11 cellular contexts compared by ENCODE assay signal in genomic region chr3:149466192-149466591, GRCh38. TPM values are rescaled to one million over a fixed set of nuclear protein-coding genes. Genes with fewer than 3 reads are reported as not detected.
DNase-seq lines count a peak whose midpoint lies in the region; ATAC-seq and TF ChIP-seq lines count a peak whose summit lies in the region.
"Had no signal": no experiment of that assay in that cellular context is flagged by ENCODE, and none has a peak within 500 bp of the region (broad histone marks: within the 10 kb centered on the region; RNA-seq: fewer than 3 reads in every experiment).

No MANE protein-coding gene starts in this region.

- in situ Hi-C loops in Panc1 (cut with HindIII; ENCODE audit: low pct_unique_long_range_greater_than_20kb, low sequenced_read_pairs) = no loop called here

- DNase-seq in AG09309 (ENCODE audit: low read depth) = peak; percentile 64
- DNase-seq in Panc1 (ENCODE audit: low read depth, low spot score) = no peak
- peak; percentile 88 for DNase-seq in fibroblast of mammary gland (ENCODE audit: low read depth)
- DNase-seq in myocyte (ENCODE audit: low read depth) = peak; percentile 91
- DNase-seq in NCI-H2227 treated with DMSO at 0.1 percent for 48 hours (lab: John Stamatoyannopoulos, UW) = no peak
- DNase-seq in activated naive CD4-positive, alpha-beta T cell treated with Interleukin-2 at 50 U/mL for 16 hours = no peak
- DNase-seq: occipital lobe had no signal

- H3K4me3 ChIP-seq in AG09309 (ENCODE audit: control insufficient read depth, low read depth, low read length) (no peak overlapping the region), Panc1 (ENCODE audit: low read depth in 2 of 2, low read length in 2 of 2) (no peak overlapping the region), fibroblast of mammary gland (ENCODE audit: control insufficient read depth, low read depth, low read length) (no peak overlapping the region)

- POLR2A ChIA-PET in Panc1 (lab: Charles Lee) = no interaction called here

- no peaks in the 10 kb centered on the region for H3K9me3 ChIP-seq in Panc1 (ENCODE audit: control insufficient read depth, insufficient read depth, low read depth, low read length)

- no peaks in the 10 kb centered on the region for H3K27me3 ChIP-seq in Panc1 (ENCODE audit: control insufficient read depth, insufficient read depth, low read length)

- H3K36me3 ChIP-seq in Panc1 (ENCODE audit: control insufficient read depth, insufficient read depth, low read length) = no peaks in the 10 kb centered on the region

- intact Hi-C loops in Panc1 (cut with micrococcal nuclease; ENCODE audit: unreplicated experiment) = no loop called here

- H3K4me1 ChIP-seq in Panc1 (ENCODE audit: control insufficient read depth, insufficient read depth, low read length) = peaks cover 7% of the 10 kb centered on the region; the same call in 1 of the 2 replicates

- no TSS peak for BruUV-seq in Panc1 (replicated peaks; lab: Mats Ljungman, UMichigan)

- peak; percentile 57; the same call in 1 of the 2 replicates for ATAC-seq in Panc1
- no peak for ATAC-seq in GM19023 (IDR thresholded peaks at IDR 0.05; ENCODE audit: unreplicated experiment)
- ATAC-seq in HG03045 (IDR thresholded peaks at IDR 0.05; ENCODE audit: unreplicated experiment) = no peak

- H3K27ac ChIP-seq in Panc1 (ENCODE audit: low read length) = no peak overlapping the region
- H3K27ac ChIP-seq: C4-2B had no signal

- TF ChIP-seq CTCF in AG09309 (IDR thresholded peaks at IDR 0.05; ENCODE audit: control insufficient read depth, insufficient read depth, low read depth, low read length, missing control alignments) (no peak), Panc1 (IDR thresholded peaks at IDR 0.05) (no peak), fibroblast of mammary gland (conservative IDR thresholded peaks at IDR 0.05; ENCODE audit: control insufficient read depth, insufficient read depth, low read depth, low read length) (no peak)

- CTCF ChIA-PET in Panc1 (lab: Charles Lee) = no interaction called here

RNA-seq across cellular contexts. Expression of gene TM4SF4, which starts 8.3 kb away (rescaled TPM):
- total RNA-seq in Panc1 (2021; ENCODE audit: unreplicated experiment) (0.46 TPM), myocyte (0.21 and 0.47 TPM in 2 replicates)
- polyA plus RNA-seq in Panc1 (2012; ENCODE audit: insufficient read length) = not detected
- polyA plus RNA-seq in myocyte (2012) = 0.49 TPM
- total RNA-seq: occipital lobe; T-helper 2 cell treated with Interferon-gamma antibody and Interleukin-4, amounts not matched to agents 100 ng/mL and 5 ng/mL, for 36 hours had no signal

Comparison
In these comparisons a context has a peak if more than half of its experiments do, and no peak if none do; other contexts are left out.
1. DNase-seq: peak in AG09309 (single experiment), fibroblast of mammary gland (single experiment) and myocyte (single experiment); none in Panc1 (single experiment), NCI-H2227 treated with DMSO at 0.1 percent for 48 hours (single experiment) and activated naive CD4-positive, alpha-beta T cell treated with Interleukin-2 at 50 U/mL for 16 hours (single experiment).